2 cellular contexts compared by ENCODE assay signal in genomic region chr11:19595840-19596751, GRCh38.
TF ChIP-seq lines count a peak whose summit lies in the region.

No MANE protein-coding gene starts in this region.

TF ChIP-seq in liver, 16 proteins besides CTCF, POLR2A, EP300 and RAD21 (continued from another document):
- TF ChIP-seq EGR1 (IDR thresholded peaks at IDR 0.05; ENCODE audit: low read depth in 2 of 2) (no peak), GABPA (IDR thresholded peaks at IDR 0.05 in 1 of 2, conservative IDR thresholded peaks at IDR 0.05 in 1 of 2) (no peak), MAX (IDR thresholded peaks at IDR 0.05) (peak; percentile 41), JUND (IDR thresholded peaks at IDR 0.05) (no peak), YY1 (IDR thresholded peaks at IDR 0.05) (no peak), HNF4A (conservative IDR thresholded peaks at IDR 0.05) (peak; percentile 64 to 77), FOXA1 (IDR thresholded peaks at IDR 0.05) (no peak), SP1 (IDR thresholded peaks at IDR 0.05) (peak; percentile 54), NR2F2 (IDR thresholded peaks at IDR 0.05) (peak; percentile 50), ZBTB33 (IDR thresholded peaks at IDR 0.05) (no peak), TAF1 (conservative IDR thresholded peaks at IDR 0.05) (no peak), ATF3 (IDR thresholded peaks at IDR 0.05) (peak; percentile 51), REST (IDR thresholded peaks at IDR 0.05) (no peak), HNF4G (IDR thresholded peaks at IDR 0.05) (no peak)

TF ChIP-seq in HepG2, 621 proteins besides CTCF, POLR2A, EP300 and RAD21:
- TF ChIP-seq ZBTB37 (CRISPR knock-in tag; IDR thresholded peaks at IDR 0.05) (no peak), PLRG1 (conservative IDR thresholded peaks at IDR 0.05) (no peak), ZNF691 (CRISPR knock-in tag; IDR thresholded peaks at IDR 0.05; ENCODE audit: borderline replicate concordance, low read depth) (no peak), DDIT3 (CRISPR knock-in tag; IDR thresholded peaks at IDR 0.05) (no peak), ETS1 (CRISPR knock-in tag; IDR thresholded peaks at IDR 0.05) (no peak), SNAI1 (CRISPR knock-in tag; IDR thresholded peaks at IDR 0.05; ENCODE audit: borderline replicate concordance) (no peak), XRCC5 (optimal IDR thresholded peaks at IDR 0.05; ENCODE audit: low read length) (no peak), PITX1 (CRISPR knock-in tag; IDR thresholded peaks at IDR 0.05) (no peak)
